ENCODE assay signal across 34 cellular contexts in genomic region chr10:58101682-58102081, GRCh38.
DNase-seq lines count a peak whose midpoint lies in the region; ATAC-seq, FAIRE-seq and TF ChIP-seq lines count a peak whose summit lies in the region.
"Had no signal": no experiment of that assay in that cellular context is flagged by ENCODE, and none has a peak within 500 bp of the region (broad histone marks: within the 10 kb centered on the region; RNA-seq: fewer than 3 reads in every experiment).

No MANE protein-coding gene starts in this region.

- FAIRE-seq in endometrium (lab: Jason Lieb, UNC) (peak; percentile 63), small intestine (lab: Jason Lieb, UNC) (peak; percentile 44)
- FAIRE-seq: A204.1, A549, D721Med had no signal

- TF ChIP-seq CTCF in endodermal cell (conservative IDR thresholded peaks at IDR 0.05), result no peak
- no peak for TF ChIP-seq CTCF in GM20000 (IDR thresholded peaks at IDR 0.05; ENCODE audit: extremely low read depth, missing control alignments)

- H3K9me3 Mint-ChIP-seq in endodermal cell, result peaks cover 20% of the 10 kb centered on the region
- H3K9me3 Mint-ChIP-seq: CD4-positive, alpha-beta T cell; CD8-positive, alpha-beta memory T cell; CD8-positive, alpha-beta T cell had no signal

- no peak overlapping the region for H3K9ac ChIP-seq in endodermal cell (ENCODE audit: extremely low read depth, low read length, poor library complexity, severe bottlenecking)
- H3K9ac ChIP-seq: BLaER1; BLaER1 treated with 17β-estradiol and CSF1 and Interleukin-3, amounts not matched to agents 10 nM and 100 nM had no signal

- no peak for ATAC-seq in GM21447 (IDR thresholded peaks at IDR 0.05; ENCODE audit: unreplicated experiment)
- ATAC-seq: A549; CD8-positive, alpha-beta T cell had no signal

- H3K9me3 ChIP-seq in endodermal cell (ENCODE audit: control insufficient read depth, low read length), result peaks cover 24% of the 10 kb centered on the region
- H3K9me3 ChIP-seq in small intestine (ENCODE audit: control insufficient read depth, low read depth), result no peaks in the 10 kb centered on the region
- H3K9me3 ChIP-seq: A549, BE2C had no signal

- H3K4me3 Mint-ChIP-seq in endodermal cell, result no peak overlapping the region
- H3K4me3 Mint-ChIP-seq: B cell; CD14-positive monocyte; CD4-positive, alpha-beta memory T cell; CD4-positive, alpha-beta T cell; CD4-positive, CD25-positive, alpha-beta regulatory T cell; CD8-positive, alpha-beta memory T cell; CD8-positive, alpha-beta T cell had no signal

- H3K4me1 Mint-ChIP-seq in endodermal cell, result no peaks in the 10 kb centered on the region
- H3K4me1 Mint-ChIP-seq: B cell; CD14-positive monocyte; CD4-positive, alpha-beta memory T cell; CD4-positive, CD25-positive, alpha-beta regulatory T cell; CD8-positive, alpha-beta memory T cell had no signal

- H3K27me3 ChIP-seq in endodermal cell (ENCODE audit: control insufficient read depth, insufficient read depth, low read length, poor library complexity, severe bottlenecking) (no peaks in the 10 kb centered on the region), small intestine (ENCODE audit: control insufficient read depth in 2 of 2, insufficient read depth in 2 of 2, low read length in 2 of 2) (no peaks in the 10 kb centered on the region)
- H3K27me3 ChIP-seq: BE2C; BLaER1; BLaER1 treated with 17β-estradiol and CSF1 and Interleukin-3, amounts not matched to agents 10 nM and 100 nM had no signal

- peaks cover 8% of the 10 kb centered on the region for H3K36me3 Mint-ChIP-seq in endodermal cell (ENCODE audit: low read depth)
- H3K36me3 Mint-ChIP-seq: CD14-positive monocyte; CD4-positive, alpha-beta memory T cell; CD4-positive, CD25-positive, alpha-beta regulatory T cell; CD8-positive, alpha-beta T cell had no signal

- 85 to 100% methylated on average over 1 of the region's 1 CpG for WGBS in endodermal cell (ENCODE audit: insufficient coverage in 1 of 2, insufficient read length in 1 of 2), 2 experiments
- 78 to 87% (median 86%) methylated on average over 1 of the region's 1 CpG for WGBS in small intestine, 3 donors

- H3K27ac Mint-ChIP-seq in endodermal cell, result no peak overlapping the region
- H3K27ac Mint-ChIP-seq: B cell; CD14-positive monocyte; CD4-positive, alpha-beta memory T cell; CD4-positive, alpha-beta T cell; CD4-positive, CD25-positive, alpha-beta regulatory T cell; CD8-positive, alpha-beta memory T cell; CD8-positive, alpha-beta T cell had no signal

- H3K4me3 ChIP-seq in endodermal cell (ENCODE audit: low read length) (peak overlapping the region; percentile 56), small intestine (ENCODE audit: low read depth in 1 of 2, low read length in 2 of 2) (no peak overlapping the region)
- H3K4me3 ChIP-seq: A549; BLaER1; BLaER1 treated with 17β-estradiol and CSF1 and Interleukin-3, amounts not matched to agents 10 nM and 100 nM had no signal

- H3K27me3 Mint-ChIP-seq in endodermal cell (ENCODE audit: insufficient read depth), result no peaks in the 10 kb centered on the region
- H3K27me3 Mint-ChIP-seq: B cell; CD4-positive, alpha-beta T cell; CD4-positive, CD25-positive, alpha-beta regulatory T cell had no signal

- DNase-seq in endodermal cell, result no peak
- no peak for DNase-seq in small intestine
- DNase-seq in GM20000 (ENCODE audit: low spot score), result no peak
- no peak for DNase-seq in NCI-H1092 treated with DMSO at 0.1 percent for 48 hours (lab: John Stamatoyannopoulos, UW)
- DNase-seq: 8988T; ACHN; AML-193; BE2C; C1 segment of cervical spinal cord; Caco-2; Calu3; CD4-positive, alpha-beta memory T cell; CD4-positive, alpha-beta T cell; CD4-positive, CD25-positive, alpha-beta regulatory T cell; CD8-positive, alpha-beta memory T cell; CD8-positive, alpha-beta T cell; COR-L47; DMS 273 treated with DMSO at 0.1 percent for 48 hours; DMS153; DMS79; DMS79 treated with DMSO at 0.1 percent for 48 hours; DND-41; EL had no signal

- H3K4me1 ChIP-seq in endodermal cell (ENCODE audit: control insufficient read depth, insufficient read depth, low read length), result peaks cover 6% of the 10 kb centered on the region
- no peaks in the 10 kb centered on the region for H3K4me1 ChIP-seq in small intestine (ENCODE audit: control insufficient read depth in 2 of 2, insufficient read depth in 1 of 2, low read depth in 1 of 2, low read length in 1 of 2)
- H3K4me1 ChIP-seq: A549; BE2C; BLaER1; BLaER1 treated with 17β-estradiol and CSF1 and Interleukin-3, amounts not matched to agents 10 nM and 100 nM had no signal

- H3K36me3 ChIP-seq in endodermal cell (ENCODE audit: control insufficient read depth, insufficient read depth, low read length) (no peaks in the 10 kb centered on the region), small intestine (ENCODE audit: control insufficient read depth in 2 of 2, insufficient read depth in 2 of 2, low read length in 2 of 2) (no peaks in the 10 kb centered on the region)
- H3K36me3 ChIP-seq: BE2C; BLaER1; BLaER1 treated with 17β-estradiol and CSF1 and Interleukin-3, amounts not matched to agents 10 nM and 100 nM had no signal

- H3K27ac ChIP-seq in endodermal cell (ENCODE audit: low read depth, low read length) (no peak overlapping the region), small intestine (ENCODE audit: low read depth in 1 of 2, low read length in 1 of 2) (no peak overlapping the region)
- H3K27ac ChIP-seq: 22Rv1; A549; BLaER1; BLaER1 treated with 17β-estradiol and CSF1 and Interleukin-3, amounts not matched to agents 10 nM and 100 nM; C4-2B had no signal
